Comparison of ENCODE assay signal across 8 cellular contexts in the genomic region with DNA sequence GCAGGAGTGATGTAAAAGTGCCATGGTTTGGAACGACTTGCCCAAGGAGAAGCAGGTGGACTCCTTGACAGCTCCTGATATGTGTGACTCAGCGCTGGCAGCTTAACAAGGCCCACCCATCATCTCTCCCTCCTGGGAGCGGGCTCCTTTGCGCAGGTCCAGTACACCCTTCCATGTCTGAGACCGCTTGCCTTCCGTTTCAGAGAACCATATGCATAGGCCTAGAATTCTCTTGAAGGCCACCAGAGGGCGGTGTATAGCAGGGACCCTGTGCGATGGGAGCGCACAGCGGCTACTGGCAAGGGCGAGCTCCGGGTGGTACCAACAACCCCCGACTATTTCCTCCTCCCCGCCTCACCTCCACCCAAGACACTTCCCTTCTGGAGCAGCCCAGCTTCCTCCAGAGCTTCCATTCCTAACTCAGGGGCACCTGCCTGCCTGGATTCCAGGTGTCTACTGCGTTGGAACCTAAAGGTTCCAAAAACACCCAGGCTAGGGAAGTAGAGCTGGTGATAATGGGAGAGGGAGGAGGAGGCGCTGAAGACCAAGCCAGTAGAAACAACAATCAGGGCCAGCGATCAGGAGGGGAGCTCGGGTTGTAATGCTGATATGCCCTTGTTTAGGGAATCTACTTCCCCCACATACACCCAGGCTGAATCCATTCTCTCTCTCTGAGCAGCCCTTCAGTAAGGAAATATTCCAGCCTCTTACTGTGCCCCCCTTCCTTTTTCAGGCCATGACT. TPM values are rescaled to one million over a fixed set of nuclear protein-coding genes. Genes with fewer than 3 reads are reported as not detected.
DNase-seq lines count a peak whose midpoint lies in the region; ATAC-seq and TF ChIP-seq lines count a peak whose summit lies in the region.

No MANE protein-coding gene starts in this region.

- TF ChIP-seq CTCF in WTC11 (IDR thresholded peaks at IDR 0.05) (peak; percentile 83), kidney epithelial cell (IDR thresholded peaks at IDR 0.05; ENCODE audit: insufficient read depth, low read length, poor library complexity, severe bottlenecking) (peak; percentile 92)

- H3K36me3 ChIP-seq in kidney epithelial cell (ENCODE audit: control insufficient read depth, insufficient read depth, low read length), result no peaks in the 10 kb centered on the region

- ATAC-seq in GM18861 (IDR thresholded peaks at IDR 0.05; ENCODE audit: unreplicated experiment), result peak; percentile 93
- ATAC-seq in HG03354 (IDR thresholded peaks at IDR 0.05; ENCODE audit: poor library complexity, severe bottlenecking, unreplicated experiment), result peak; percentile 90
- ATAC-seq in WTC11, result peak; percentile 78

- CTCF ChIA-PET in WTC11 (lab: Charles Lee), result interaction anchor here (0.6 to 6.5 kb wide), 58 partner anchors 10 to 465 kb away, joined by 3 to 216 read pairs (median 6); a partner anchor contains a TSS

- H3K9me3 Mint-ChIP-seq in WTC11, result 0 out of 2 replicates have a peak, but pooled peaks cover 4% of the 10 kb centered on the region

- peaks cover 92% of the 10 kb centered on the region for H3K27me3 Mint-ChIP-seq in WTC11 (ENCODE audit: low read depth)

- peaks cover 40% of the 10 kb centered on the region for H3K4me1 Mint-ChIP-seq in WTC11

- in situ Hi-C loops in ACHN (cut with HindIII; ENCODE audit: low pct_ligation_motif_present, low pct_unique_long_range_greater_than_20kb, low sequenced_read_pairs), result no loop called here

- H3K27me3 ChIP-seq in kidney epithelial cell (ENCODE audit: control insufficient read depth, insufficient read depth, low read length), result peaks cover 31% of the 10 kb centered on the region

- no peak overlapping the region for H3K4me3 ChIP-seq in kidney epithelial cell (ENCODE audit: low read depth, low read length)

- H3K4me3 Mint-ChIP-seq in WTC11, result peak overlapping the region; percentile 50

- POLR2A ChIA-PET in WTC11 (lab: Charles Lee), result interaction anchor here (1.1 kb wide), 1 partner anchor 42 kb away, joined by 4 read pairs; a partner anchor contains a TSS

- DNase-seq in ACHN (peak; percentile 96), NCI-H345 (lab: John Stamatoyannopoulos, UW) (peak; percentile 53), WTC11 (ENCODE audit: low spot score) (peak; percentile 75), kidney epithelial cell (ENCODE audit: low read depth) (peak; percentile 93)
- peak; percentile 69 for DNase-seq in central memory CD4-positive, alpha-beta T cell
- DNase-seq in stimulated activated CD4-positive, alpha-beta T cell treated with anti-CD3 and anti-CD28 coated beads, Interleukin-1b, Interleukin-23, amount 100 ng/mL, for 48 hours, result peak; percentile 69

- no peaks in the 10 kb centered on the region for H3K36me3 Mint-ChIP-seq in WTC11

- H3K27ac Mint-ChIP-seq in WTC11, result no peak overlapping the region

TF ChIP-seq in WTC11, 78 proteins besides CTCF, POLR2A, EP300 and RAD21 (continues in another document):
- TF ChIP-seq, protein P1, sequence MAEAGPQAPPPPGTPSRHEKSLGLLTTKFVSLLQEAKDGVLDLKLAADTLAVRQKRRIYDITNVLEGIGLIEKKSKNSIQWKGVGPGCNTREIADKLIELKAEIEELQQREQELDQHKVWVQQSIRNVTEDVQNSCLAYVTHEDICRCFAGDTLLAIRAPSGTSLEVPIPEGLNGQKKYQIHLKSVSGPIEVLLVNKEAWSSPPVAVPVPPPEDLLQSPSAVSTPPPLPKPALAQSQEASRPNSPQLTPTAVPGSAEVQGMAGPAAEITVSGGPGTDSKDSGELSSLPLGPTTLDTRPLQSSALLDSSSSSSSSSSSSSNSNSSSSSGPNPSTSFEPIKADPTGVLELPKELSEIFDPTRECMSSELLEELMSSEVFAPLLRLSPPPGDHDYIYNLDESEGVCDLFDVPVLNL (CRISPR knock-in tag; IDR thresholded peaks at IDR 0.05; ENCODE audit: borderline replicate concordance, low read depth), result no peak
- TF ChIP-seq TEAD4 (CRISPR knock-in tag; IDR thresholded peaks at IDR 0.05), result no peak
- no peak for TF ChIP-seq FOXK1 (CRISPR knock-in tag; IDR thresholded peaks at IDR 0.05)
- TF ChIP-seq EMX1 (CRISPR knock-in tag; IDR thresholded peaks at IDR 0.05), result no peak
- TF ChIP-seq, protein P2, sequence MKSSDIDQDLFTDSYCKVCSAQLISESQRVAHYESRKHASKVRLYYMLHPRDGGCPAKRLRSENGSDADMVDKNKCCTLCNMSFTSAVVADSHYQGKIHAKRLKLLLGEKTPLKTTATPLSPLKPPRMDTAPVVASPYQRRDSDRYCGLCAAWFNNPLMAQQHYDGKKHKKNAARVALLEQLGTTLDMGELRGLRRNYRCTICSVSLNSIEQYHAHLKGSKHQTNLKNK (CRISPR knock-in tag; IDR thresholded peaks at IDR 0.05), result no peak
- peak; percentile 80 for TF ChIP-seq ZNF423 (CRISPR knock-in tag; IDR thresholded peaks at IDR 0.05)
- TF ChIP-seq NFE2L1 (CRISPR knock-in tag; IDR thresholded peaks at IDR 0.05), result no peak
- TF ChIP-seq ZNF396 (CRISPR knock-in tag; IDR thresholded peaks at IDR 0.05; ENCODE audit: borderline replicate concordance), result no peak
- TF ChIP-seq, protein P3, sequence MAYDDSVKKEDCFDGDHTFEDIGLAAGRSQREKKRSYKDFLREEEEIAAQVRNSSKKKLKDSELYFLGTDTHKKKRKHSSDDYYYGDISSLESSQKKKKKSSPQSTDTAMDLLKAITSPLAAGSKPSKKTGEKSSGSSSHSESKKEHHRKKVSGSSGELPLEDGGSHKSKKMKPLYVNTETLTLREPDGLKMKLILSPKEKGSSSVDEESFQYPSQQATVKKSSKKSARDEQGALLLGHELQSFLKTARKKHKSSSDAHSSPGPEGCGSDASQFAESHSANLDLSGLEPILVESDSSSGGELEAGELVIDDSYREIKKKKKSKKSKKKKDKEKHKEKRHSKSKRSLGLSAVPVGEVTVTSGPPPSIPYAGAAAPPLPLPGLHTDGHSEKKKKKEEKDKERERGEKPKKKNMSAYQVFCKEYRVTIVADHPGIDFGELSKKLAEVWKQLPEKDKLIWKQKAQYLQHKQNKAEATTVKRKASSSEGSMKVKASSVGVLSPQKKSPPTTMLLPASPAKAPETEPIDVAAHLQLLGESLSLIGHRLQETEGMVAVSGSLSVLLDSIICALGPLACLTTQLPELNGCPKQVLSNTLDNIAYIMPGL (CRISPR knock-in tag; IDR thresholded peaks at IDR 0.05), result 0 out of 2 replicates have a peak, but pooled peaks have one; percentile 42
- TF ChIP-seq, protein P4, sequence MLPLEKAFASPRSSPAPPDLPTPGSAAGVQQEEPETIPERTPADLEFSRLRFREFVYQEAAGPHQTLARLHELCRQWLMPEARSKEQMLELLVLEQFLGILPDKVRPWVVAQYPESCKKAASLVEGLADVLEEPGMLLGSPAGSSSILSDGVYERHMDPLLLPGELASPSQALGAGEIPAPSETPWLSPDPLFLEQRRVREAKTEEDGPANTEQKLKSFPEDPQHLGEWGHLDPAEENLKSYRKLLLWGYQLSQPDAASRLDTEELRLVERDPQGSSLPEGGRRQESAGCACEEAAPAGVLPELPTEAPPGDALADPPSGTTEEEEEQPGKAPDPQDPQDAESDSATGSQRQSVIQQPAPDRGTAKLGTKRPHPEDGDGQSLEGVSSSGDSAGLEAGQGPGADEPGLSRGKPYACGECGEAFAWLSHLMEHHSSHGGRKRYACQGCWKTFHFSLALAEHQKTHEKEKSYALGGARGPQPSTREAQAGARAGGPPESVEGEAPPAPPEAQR (CRISPR knock-in tag; IDR thresholded peaks at IDR 0.05), result no peak
- TF ChIP-seq FOXP1 (CRISPR knock-in tag; IDR thresholded peaks at IDR 0.05; ENCODE audit: borderline replicate concordance), result no peak
- TF ChIP-seq, protein P5, sequence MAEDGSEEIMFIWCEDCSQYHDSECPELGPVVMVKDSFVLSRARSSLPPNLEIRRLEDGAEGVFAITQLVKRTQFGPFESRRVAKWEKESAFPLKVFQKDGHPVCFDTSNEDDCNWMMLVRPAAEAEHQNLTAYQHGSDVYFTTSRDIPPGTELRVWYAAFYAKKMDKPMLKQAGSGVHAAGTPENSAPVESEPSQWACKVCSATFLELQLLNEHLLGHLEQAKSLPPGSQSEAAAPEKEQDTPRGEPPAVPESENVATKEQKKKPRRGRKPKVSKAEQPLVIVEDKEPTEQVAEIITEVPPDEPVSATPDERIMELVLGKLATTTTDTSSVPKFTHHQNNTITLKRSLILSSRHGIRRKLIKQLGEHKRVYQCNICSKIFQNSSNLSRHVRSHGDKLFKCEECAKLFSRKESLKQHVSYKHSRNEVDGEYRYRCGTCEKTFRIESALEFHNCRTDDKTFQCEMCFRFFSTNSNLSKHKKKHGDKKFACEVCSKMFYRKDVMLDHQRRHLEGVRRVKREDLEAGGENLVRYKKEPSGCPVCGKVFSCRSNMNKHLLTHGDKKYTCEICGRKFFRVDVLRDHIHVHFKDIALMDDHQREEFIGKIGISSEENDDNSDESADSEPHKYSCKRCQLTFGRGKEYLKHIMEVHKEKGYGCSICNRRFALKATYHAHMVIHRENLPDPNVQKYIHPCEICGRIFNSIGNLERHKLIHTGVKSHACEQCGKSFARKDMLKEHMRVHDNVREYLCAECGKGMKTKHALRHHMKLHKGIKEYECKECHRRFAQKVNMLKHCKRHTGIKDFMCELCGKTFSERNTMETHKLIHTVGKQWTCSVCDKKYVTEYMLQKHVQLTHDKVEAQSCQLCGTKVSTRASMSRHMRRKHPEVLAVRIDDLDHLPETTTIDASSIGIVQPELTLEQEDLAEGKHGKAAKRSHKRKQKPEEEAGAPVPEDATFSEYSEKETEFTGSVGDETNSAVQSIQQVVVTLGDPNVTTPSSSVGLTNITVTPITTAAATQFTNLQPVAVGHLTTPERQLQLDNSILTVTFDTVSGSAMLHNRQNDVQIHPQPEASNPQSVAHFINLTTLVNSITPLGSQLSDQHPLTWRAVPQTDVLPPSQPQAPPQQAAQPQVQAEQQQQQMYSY (CRISPR knock-in tag; IDR thresholded peaks at IDR 0.05), result no peak

RNA-seq across cellular contexts. Expression of a gene that starts 6.2 kb away (rescaled TPM):
- total RNA-seq in WTC11 (2021), result 0.15 TPM in 1 of 3 replicates, not detected in the others
- total RNA-seq in kidney epithelial cell, result 0.04 TPM in 1 of 2 replicates, not detected in the other

RNA-seq across cellular contexts. Expression of a gene that starts 18.6 kb away (rescaled TPM):
- total RNA-seq in WTC11 (2021) (6.4 to 9.0 TPM (median 6.9 TPM) in 3 replicates), kidney epithelial cell (3.8 and 5.1 TPM in 2 replicates)

RNA-seq across cellular contexts. Expression of a gene that starts 22.3 kb away (rescaled TPM):
- 52.8 to 78.2 TPM (median 53.1 TPM) in 3 replicates for total RNA-seq in WTC11 (2021)
- total RNA-seq in kidney epithelial cell, result 67.9 and 74.3 TPM in 2 replicates

RNA-seq across cellular contexts. Expression of a gene that starts 27.8 kb away (rescaled TPM):
- 100 to 104 TPM (median 101 TPM) in 3 replicates for total RNA-seq in WTC11 (2021)
- 68.9 and 71.8 TPM in 2 replicates for total RNA-seq in kidney epithelial cell

RNA-seq across cellular contexts. Expression of a gene that starts 42.8 kb away (rescaled TPM):
- total RNA-seq in WTC11 (2021), result 1,806 to 1,997 TPM (median 1,954 TPM) in 3 replicates
- 739 and 794 TPM in 2 replicates for total RNA-seq in kidney epithelial cell
